ENCODE assay signal across 10 cellular contexts in genomic region chr5:116626272-116626723, GRCh38. TPM values are rescaled to one million over a fixed set of nuclear protein-coding genes. Genes with fewer than 3 reads are reported as not detected.
DNase-seq lines count a peak whose midpoint lies in the region; ATAC-seq, FAIRE-seq and TF ChIP-seq lines count a peak whose summit lies in the region.
"Had no signal": no experiment of that assay in that cellular context is flagged by ENCODE, and none has a peak within 500 bp of the region (broad histone marks: within the 10 kb centered on the region; RNA-seq: fewer than 3 reads in every experiment).

No MANE protein-coding gene starts in this region.

- FAIRE-seq in kidney (lab: Jason Lieb, UNC), result peak; percentile 73

- H3K9ac ChIP-seq in kidney (ENCODE audit: low read length in 2 of 2), result no peak overlapping the region

- TF ChIP-seq CTCF in astrocyte of the spinal cord (IDR thresholded peaks at IDR 0.05; ENCODE audit: low read depth, low read length), result no peak
- TF ChIP-seq CTCF in kidney (IDR thresholded peaks at IDR 0.05; ENCODE audit: borderline replicate concordance, extremely low read depth, insufficient read depth), result no peak

- H3K4me1 ChIP-seq in kidney (ENCODE audit: control insufficient read depth in 1 of 2, insufficient read depth in 1 of 2, low read depth in 1 of 2, low read length in 2 of 2), result no peaks in the 10 kb centered on the region

- in situ Hi-C loops in astrocyte of the spinal cord (cut with HindIII; ENCODE audit: low sequenced_read_pairs), result no loop called here

- DNase-seq in NCI-H128 (lab: John Stamatoyannopoulos, UW; ENCODE audit: unreplicated experiment) (peak; percentile 78), astrocyte of the spinal cord (ENCODE audit: low read depth, low spot score) (peak; percentile 81), kidney (peak; percentile 76)
- DNase-seq in activated CD4-positive, alpha-beta T cell treated with anti-CD3 and anti-CD28 coated beads for 4 hours, result no peak
- no peak for DNase-seq in stimulated activated CD8-positive, alpha-beta memory T cell treated with anti-CD3 and anti-CD28 coated beads, Interleukin-4, amount 100 ng/mL, for 48 hours
- no peak for DNase-seq in stimulated activated CD4-positive, alpha-beta T cell treated with anti-CD3 and anti-CD28 coated beads, Interleukin-4, amount 100 ng/mL, for 1 hour

- intact Hi-C loops in kidney (cut with DNase I), result no loop called here

- H3K27ac ChIP-seq in kidney (ENCODE audit: low read depth in 2 of 2, low read length in 2 of 2) (peak overlapping the region in 1 of 2 donors; percentile 49), temporal lobe (ENCODE audit: low read depth, low read length) (peak overlapping the region; percentile 10)

- H3K4me3 ChIP-seq in astrocyte of the spinal cord (ENCODE audit: low read depth, low read length) (no peak overlapping the region), kidney (ENCODE audit: low read length in 2 of 2) (peak overlapping the region; percentile 15 to 45)
- H3K4me3 ChIP-seq: HAP-1 had no signal

- no peak for ATAC-seq in HG03460 (IDR thresholded peaks at IDR 0.05; ENCODE audit: unreplicated experiment)

- H3K36me3 ChIP-seq in kidney (ENCODE audit: control insufficient read depth in 1 of 2, insufficient read depth in 2 of 2, low read length in 2 of 2), result no peaks in the 10 kb centered on the region
- H3K36me3 ChIP-seq: HAP-1 had no signal

- H3K9me3 ChIP-seq in kidney (ENCODE audit: control insufficient read depth in 1 of 2, low read length in 2 of 2), result no peaks in the 10 kb centered on the region
- H3K9me3 ChIP-seq: HAP-1 had no signal

RNA-seq across cellular contexts. Expression of gene SEMA6A, which starts 51.7 kb away (rescaled TPM):
- 51.6 TPM for total RNA-seq in kidney
- 4.0 TPM for polyA plus RNA-seq in kidney (ENCODE audit: insufficient read depth, low read depth, low replicate concordance)
- total RNA-seq in temporal lobe, result 37.1 TPM
- total RNA-seq: activated CD8-positive, alpha-beta memory T cell treated with anti-CD3 and anti-CD28 coated beads for 36 hours had no signal

Comparison
In these comparisons a context has a peak if more than half of its experiments do, and no peak if none do; other contexts are left out.
1. DNase-seq: peak in NCI-H128 (single experiment), astrocyte of the spinal cord (single experiment) and kidney (single experiment); none in activated CD4-positive, alpha-beta T cell treated with anti-CD3 and anti-CD28 coated beads for 4 hours (0 of 2), stimulated activated CD8-positive, alpha-beta memory T cell treated with anti-CD3 and anti-CD28 coated beads, Interleukin-4, amount 100 ng/mL, for 48 hours (single experiment) and stimulated activated CD4-positive, alpha-beta T cell treated with anti-CD3 and anti-CD28 coated beads, Interleukin-4, amount 100 ng/mL, for 1 hour (single experiment).